19 cellular contexts compared by ENCODE assay signal in the genomic region with DNA sequence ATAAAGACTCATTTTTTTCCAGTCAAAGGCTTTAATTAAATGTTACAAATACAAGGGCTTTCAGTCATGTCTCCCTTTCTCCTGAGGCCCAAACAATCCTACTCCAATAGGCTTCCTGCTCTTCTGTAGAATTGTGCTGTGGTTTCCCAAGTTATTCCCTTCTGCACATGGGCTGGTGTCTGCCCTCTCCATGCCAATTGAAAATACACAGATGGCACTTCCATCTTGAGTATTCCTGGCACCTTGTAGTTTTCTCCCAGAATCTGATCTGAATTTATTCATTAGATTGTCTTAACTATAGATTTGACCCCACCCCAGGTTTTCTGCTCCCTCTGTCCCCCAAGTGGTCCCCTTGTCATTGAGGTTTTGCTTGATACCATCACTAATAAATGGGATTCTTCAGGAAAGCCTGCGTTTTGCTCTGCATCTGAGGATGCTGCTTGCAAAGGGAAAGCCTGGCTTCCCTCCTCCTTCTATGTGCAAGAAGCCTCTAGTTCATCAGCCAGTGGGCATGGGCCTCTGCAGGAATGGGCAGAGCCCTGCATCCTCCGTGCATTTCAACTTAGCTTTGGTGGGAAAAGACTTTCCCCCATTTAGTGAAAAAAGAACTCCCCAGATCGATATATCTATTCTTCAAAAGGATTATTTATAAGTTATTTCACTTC.
"Had no signal": no experiment of that assay in that cellular context is flagged by ENCODE, and none has a peak within 500 bp of the region (broad histone marks: within the 10 kb centered on the region; RNA-seq: fewer than 3 reads in every experiment).

No MANE protein-coding gene starts in this region.

- H3K27ac Mint-ChIP-seq: memory B cell had no signal

- H3K4me3 Mint-ChIP-seq: memory B cell had no signal

- ATAC-seq: gastrocnemius medialis, heart right ventricle, left cardiac atrium, left lung, left ventricle myocardium superior, lower lobe of right lung had no signal

- H3K36me3 ChIP-seq: esophagus squamous epithelium, gastrocnemius medialis, heart right ventricle, left lung, lower lobe of right lung had no signal

- H3K9me3 ChIP-seq: esophagus squamous epithelium, gastrocnemius medialis, heart right ventricle, left lung, lower lobe of right lung had no signal

- H3K27me3 ChIP-seq: dorsolateral prefrontal cortex, esophagus squamous epithelium, gastrocnemius medialis, heart right ventricle, left lung had no signal

- H3K4me1 Mint-ChIP-seq: memory B cell had no signal

- DNase-seq: dermis blood vessel endothelial cell; dorsolateral prefrontal cortex; effector CD4-positive, alpha-beta T cell; effector memory CD4-positive, alpha-beta T cell; esophagus squamous epithelium; foreskin fibroblast; foreskin melanocyte; gastrocnemius medialis; glutamatergic neuron; head of caudate nucleus; heart right ventricle; hippocampal formation; left cardiac atrium; left lung; left ventricle myocardium superior; lower lobe of right lung; midbrain had no signal

- H3K27ac ChIP-seq: coronary artery, esophagus squamous epithelium, gastrocnemius medialis, heart right ventricle, left lung, lower lobe of right lung had no signal

- H3K27me3 Mint-ChIP-seq: memory B cell had no signal

- H3K36me3 Mint-ChIP-seq: memory B cell had no signal

- H3K4me3 ChIP-seq: coronary artery, dorsolateral prefrontal cortex, esophagus squamous epithelium, gastrocnemius medialis, heart right ventricle, left lung, lower lobe of right lung had no signal

- H3K4me1 ChIP-seq: esophagus squamous epithelium, heart right ventricle, left lung, lower lobe of right lung had no signal
